8 cellular contexts compared by ENCODE assay signal in the genomic region with DNA sequence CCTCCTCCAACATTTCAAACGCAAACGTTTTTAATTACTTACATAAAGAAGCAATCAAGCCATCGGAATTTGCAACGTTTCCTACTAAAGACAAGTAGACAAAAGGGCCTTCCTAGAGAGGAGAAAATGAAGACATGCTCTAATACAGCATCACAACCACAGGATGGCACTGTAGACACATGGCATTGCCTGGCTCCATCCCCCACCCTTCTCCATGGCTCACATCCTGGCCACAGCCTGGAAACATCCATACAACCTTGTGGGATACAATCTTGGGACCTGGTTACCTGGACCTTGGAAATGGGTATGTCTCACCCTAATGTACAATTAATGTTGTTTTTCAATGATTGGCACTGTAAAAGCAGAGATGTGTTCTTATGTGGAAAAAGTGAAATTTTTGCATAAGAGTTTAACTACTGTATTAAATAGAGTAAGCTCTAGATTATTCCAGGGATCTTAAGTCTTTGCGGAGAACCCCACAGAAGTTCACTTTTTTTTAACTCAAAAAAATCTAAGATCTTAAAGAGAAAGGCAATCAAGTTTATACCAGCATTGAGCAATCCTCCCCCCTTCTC. TPM values are rescaled to one million over a fixed set of nuclear protein-coding genes. Genes with fewer than 3 reads are reported as not detected.
DNase-seq lines count a peak whose midpoint lies in the region; ATAC-seq lines count a peak whose summit lies in the region.

No MANE protein-coding gene starts in this region.

- CTCF ChIA-PET in activated CD4-positive, alpha-beta T cell treated with anti-CD3 and anti-CD28 coated beads for 36 hours (lab: Charles Lee): interaction anchor here (0.7 to 1.0 kb wide), 2 partner anchors 9 to 182 kb away, joined by 3 read pairs; no protein-coding TSS in a partner anchor

- peak; percentile 54 for DNase-seq in activated CD4-positive, alpha-beta T cell treated with anti-CD3 and anti-CD28 coated beads for 36 hours
- DNase-seq in activated CD4-positive, alpha-beta T cell treated with anti-CD3 and anti-CD28 coated beads for 1 hour: no peak
- peak; percentile 50 for DNase-seq in HK-2 (ENCODE audit: unreplicated experiment)
- DNase-seq in NT2/D1 (ENCODE audit: low read depth, low spot score): peak; percentile 50
- peak; percentile 38 to 76 for DNase-seq in T47D (ENCODE audit: low read depth in 1 of 2, low spot score in 1 of 2)
- peak; percentile 74 for DNase-seq in islet precursor cell
- DNase-seq in substantia nigra (lab: John Stamatoyannopoulos, UW): peak in 40 of 49 donors; percentile 3 to 69 (median 34)

- POLR2A ChIA-PET in activated CD4-positive, alpha-beta T cell treated with anti-CD3 and anti-CD28 coated beads for 36 hours (lab: Charles Lee): interaction anchor here (0.6 kb wide), 1 partner anchor 13 kb away, joined by 4 read pairs; no protein-coding TSS in a partner anchor

- no peak overlapping the region for H3K4me3 ChIP-seq in NT2/D1 (ENCODE audit: insufficient read length, low read depth)

- H3K4me3 Mint-ChIP-seq in activated CD4-positive, alpha-beta T cell treated with anti-CD3 and anti-CD28 coated beads for 36 hours: no peak overlapping the region

- H3K4me1 Mint-ChIP-seq in activated CD4-positive, alpha-beta T cell treated with anti-CD3 and anti-CD28 coated beads for 36 hours: no peaks in the 10 kb centered on the region

- no peaks in the 10 kb centered on the region for H3K27me3 ChIP-seq in NT2/D1 (ENCODE audit: insufficient read depth, insufficient read length)

- no peaks in the 10 kb centered on the region for H3K4me1 ChIP-seq in NT2/D1 (ENCODE audit: insufficient read depth, insufficient read length)

- ATAC-seq in activated CD4-positive, alpha-beta T cell treated with anti-CD3 and anti-CD28 coated beads for 36 hours: peak; percentile 72
- no peak for ATAC-seq in GM21515 (IDR thresholded peaks at IDR 0.05; ENCODE audit: unreplicated experiment)

- no peaks in the 10 kb centered on the region for H3K9me3 Mint-ChIP-seq in activated CD4-positive, alpha-beta T cell treated with anti-CD3 and anti-CD28 coated beads for 36 hours (ENCODE audit: low read depth)

- in situ Hi-C loops in T47D (cut with HindIII; ENCODE audit: low pct_unique_long_range_greater_than_20kb, low sequenced_read_pairs): no loop called here

- no peak overlapping the region for H3K27ac ChIP-seq in substantia nigra (ENCODE audit: low read depth, low read length, poor library complexity, severe bottlenecking)

- H3K9ac ChIP-seq in NT2/D1 (ENCODE audit: insufficient read length, low read depth): no peak overlapping the region

- no peaks in the 10 kb centered on the region for H3K27me3 Mint-ChIP-seq in activated CD4-positive, alpha-beta T cell treated with anti-CD3 and anti-CD28 coated beads for 36 hours

- H3K27ac Mint-ChIP-seq in activated CD4-positive, alpha-beta T cell treated with anti-CD3 and anti-CD28 coated beads for 36 hours: no peak overlapping the region

- intact Hi-C loops in activated CD4-positive, alpha-beta T cell treated with anti-CD3 and anti-CD28 coated beads for 36 hours (cut with DNase I, micrococcal nuclease): loop anchor here (1.0 to 5.0 kb wide), 2 partner anchors 177 to 178 kb away; no protein-coding TSS in a partner anchor

- peaks cover 15% of the 10 kb centered on the region for H3K36me3 ChIP-seq in NT2/D1 (ENCODE audit: insufficient read depth, insufficient read length, low read length)

- H3K36me3 Mint-ChIP-seq in activated CD4-positive, alpha-beta T cell treated with anti-CD3 and anti-CD28 coated beads for 36 hours (ENCODE audit: low read depth): peaks cover 25% of the 10 kb centered on the region

- H3K9me3 ChIP-seq in NT2/D1 (ENCODE audit: insufficient read depth, low read length): no peaks in the 10 kb centered on the region

RNA-seq across cellular contexts. Expression of gene EBPL, which starts 21.5 kb away (rescaled TPM):
- total RNA-seq in activated CD4-positive, alpha-beta T cell treated with anti-CD3 and anti-CD28 coated beads for 36 hours: 10 to 100 TPM; 40.7 to 55.8 TPM

RNA-seq across cellular contexts. Expression of gene ARL11, which starts 41.5 kb away (rescaled TPM):
- total RNA-seq in activated CD4-positive, alpha-beta T cell treated with anti-CD3 and anti-CD28 coated beads for 36 hours: under 1 TPM; 0.72 to 0.85 TPM
